ENCODE assay signal across 4 cellular contexts in genomic region chr4:165025782-165026181, GRCh38. TPM values are rescaled to one million over a fixed set of nuclear protein-coding genes. Genes with fewer than 3 reads are reported as not detected.
"Had no signal": no experiment of that assay in that cellular context is flagged by ENCODE, and none has a peak within 500 bp of the region (broad histone marks: within the 10 kb centered on the region; RNA-seq: fewer than 3 reads in every experiment).

No MANE protein-coding gene starts in this region.

RNA-seq across cellular contexts. Expression of gene TRIM60, which starts 6.0 kb away (rescaled TPM):
- total RNA-seq: LHCN-M2, M059J, MCF 10A, NCI-H460 had no signal

RNA-seq across cellular contexts. Expression of gene TRIM75, which starts 27.9 kb away (rescaled TPM):
- total RNA-seq: M059J, MCF 10A, NCI-H460 had no signal

RNA-seq across cellular contexts. Expression of gene TRIM61, which starts 48.3 kb away (rescaled TPM):
- total RNA-seq: LHCN-M2, M059J, NCI-H460 had no signal
